In genomic region chr1:44019398-44020044, GRCh38 we compare ENCODE assay signal across 20 cellular contexts. TPM values are rescaled to one million over a fixed set of nuclear protein-coding genes. Genes with fewer than 3 reads are reported as not detected.
A peak's percentile ranks its signal among the peaks of the same experiment; 100 is the strongest.
DNase-seq lines count a peak whose midpoint lies in the region; ATAC-seq and TF ChIP-seq lines count a peak whose summit lies in the region.
"Had no signal": no experiment of that assay in that cellular context is flagged by ENCODE, and none has a peak within 500 bp of the region (broad histone marks: within the 10 kb centered on the region; RNA-seq: fewer than 3 reads in every experiment).

No MANE protein-coding gene starts in this region.

- peak overlapping the region; percentile 80 for H3K27ac ChIP-seq in angular gyrus (ENCODE audit: low read depth, low read length)
- H3K27ac ChIP-seq in endodermal cell (ENCODE audit: low read depth, low read length): peak overlapping the region; percentile 47
- H3K27ac ChIP-seq in naive thymus-derived CD4-positive, alpha-beta T cell (ENCODE audit: low read depth, low read length): no peak overlapping the region
- H3K27ac ChIP-seq: adrenal gland, hepatocyte, thyroid gland had no signal

- no peak overlapping the region for H3K4me3 ChIP-seq in endodermal cell (ENCODE audit: low read length)
- H3K4me3 ChIP-seq in naive thymus-derived CD4-positive, alpha-beta T cell (ENCODE audit: low read length): no peak overlapping the region
- H3K4me3 ChIP-seq: adrenal gland, hepatocyte, thyroid gland had no signal

- no peaks in the 10 kb centered on the region for H3K4me1 Mint-ChIP-seq in endodermal cell
- peaks cover 2% of the 10 kb centered on the region for H3K4me1 Mint-ChIP-seq in type B pancreatic cell (ENCODE audit: unreplicated experiment)
- no peaks in the 10 kb centered on the region for H3K4me1 Mint-ChIP-seq in naive thymus-derived CD4-positive, alpha-beta T cell

- no peak for ATAC-seq in naive thymus-derived CD4-positive, alpha-beta T cell
- no peak for ATAC-seq in HG03432 (IDR thresholded peaks at IDR 0.05; ENCODE audit: unreplicated experiment)

- H3K36me3 ChIP-seq in endodermal cell (ENCODE audit: control insufficient read depth, insufficient read depth, low read length): no peaks in the 10 kb centered on the region
- H3K36me3 ChIP-seq in naive thymus-derived CD4-positive, alpha-beta T cell (ENCODE audit: control insufficient read depth in 2 of 3, insufficient read depth in 3 of 3, low read length in 3 of 3): no peaks in the 10 kb centered on the region
- H3K36me3 ChIP-seq: adrenal gland, BE2C, thyroid gland had no signal

- POLR2A ChIA-PET in naive thymus-derived CD4-positive, alpha-beta T cell (lab: Charles Lee): no interaction called here

- intact Hi-C loops in naive thymus-derived CD4-positive, alpha-beta T cell (cut with micrococcal nuclease): no loop called here

- H3K27ac Mint-ChIP-seq in endodermal cell (peak overlapping the region; percentile 30), type B pancreatic cell (no peak overlapping the region)
- no peak overlapping the region for H3K27ac Mint-ChIP-seq in naive thymus-derived CD4-positive, alpha-beta T cell
- H3K27ac Mint-ChIP-seq: memory B cell, nephron had no signal

- no peak overlapping the region for H3K9ac ChIP-seq in endodermal cell (ENCODE audit: extremely low read depth, low read length, poor library complexity, severe bottlenecking)

- H3K27me3 Mint-ChIP-seq in endodermal cell (ENCODE audit: insufficient read depth): no peaks in the 10 kb centered on the region
- H3K27me3 Mint-ChIP-seq in type B pancreatic cell: no peaks in the 10 kb centered on the region
- H3K27me3 Mint-ChIP-seq in naive thymus-derived CD4-positive, alpha-beta T cell: no peaks in the 10 kb centered on the region
- H3K27me3 Mint-ChIP-seq: memory B cell had no signal

- H3K27me3 ChIP-seq in endodermal cell (ENCODE audit: control insufficient read depth, insufficient read depth, low read length, poor library complexity, severe bottlenecking): no peaks in the 10 kb centered on the region
- H3K27me3 ChIP-seq in naive thymus-derived CD4-positive, alpha-beta T cell (ENCODE audit: control insufficient read depth in 2 of 2, insufficient read depth in 2 of 2, low read length in 2 of 2): no peaks in the 10 kb centered on the region
- H3K27me3 ChIP-seq: adrenal gland, BE2C, hepatocyte, thyroid gland had no signal

- 84 to 89% methylated on average over 13 to 16 of the region's 16 CpGs for WGBS in endodermal cell (ENCODE audit: insufficient coverage in 1 of 2, insufficient read length in 1 of 2), 2 experiments

- TF ChIP-seq CTCF in endodermal cell (conservative IDR thresholded peaks at IDR 0.05) (no peak), type B pancreatic cell (conservative IDR thresholded peaks at IDR 0.05) (no peak)

- H3K4me3 Mint-ChIP-seq in endodermal cell (no peak overlapping the region), type B pancreatic cell (no peak overlapping the region)
- H3K4me3 Mint-ChIP-seq in naive thymus-derived CD4-positive, alpha-beta T cell: no peak overlapping the region
- H3K4me3 Mint-ChIP-seq: memory B cell, nephron had no signal

- H3K36me3 Mint-ChIP-seq in endodermal cell (ENCODE audit: low read depth): peaks cover 7% of the 10 kb centered on the region
- H3K36me3 Mint-ChIP-seq in type B pancreatic cell: peaks cover 3% of the 10 kb centered on the region
- H3K36me3 Mint-ChIP-seq in naive thymus-derived CD4-positive, alpha-beta T cell: no peaks in the 10 kb centered on the region
- H3K36me3 Mint-ChIP-seq: memory B cell had no signal

- H3K9me3 Mint-ChIP-seq in endodermal cell (no peaks in the 10 kb centered on the region), type B pancreatic cell (no peaks in the 10 kb centered on the region)
- H3K9me3 Mint-ChIP-seq in naive thymus-derived CD4-positive, alpha-beta T cell: no peaks in the 10 kb centered on the region
- H3K9me3 Mint-ChIP-seq: memory B cell, nephron had no signal

- DNase-seq in endodermal cell (no peak), occipital lobe (lab: John Stamatoyannopoulos, UW) (peak; percentile 20), type B pancreatic cell (ENCODE audit: extremely low spot score, unreplicated experiment) (no peak)
- DNase-seq in naive thymus-derived CD4-positive, alpha-beta T cell: no peak
- DNase-seq: activated CD4-positive, alpha-beta T cell treated with anti-CD3 and anti-CD28 coated beads for 4 hours; activated CD8-positive, alpha-beta memory T cell treated with anti-CD3 and anti-CD28 coated beads, Interleukin-2, amount 50 U/mL, for 4 hours; activated effector memory CD4-positive, alpha-beta T cell treated with Interleukin-2 at 50 U/mL for 16 hours; adrenal gland; BE2C; IMR-90; MM.1S; NCI-H187; NCI-H345; RPMI8226; thyroid gland had no signal

- H3K4me1 ChIP-seq in endodermal cell (ENCODE audit: control insufficient read depth, insufficient read depth, low read length): no peaks in the 10 kb centered on the region
- H3K4me1 ChIP-seq in naive thymus-derived CD4-positive, alpha-beta T cell (ENCODE audit: control insufficient read depth in 2 of 2, insufficient read depth in 2 of 2, low read length in 2 of 2): no peaks in the 10 kb centered on the region
- H3K4me1 ChIP-seq: adrenal gland, BE2C, thyroid gland had no signal

- no peaks in the 10 kb centered on the region for H3K9me3 ChIP-seq in endodermal cell (ENCODE audit: control insufficient read depth, low read length)
- no peaks in the 10 kb centered on the region for H3K9me3 ChIP-seq in naive thymus-derived CD4-positive, alpha-beta T cell (ENCODE audit: control insufficient read depth in 2 of 3, low read length in 3 of 3)
- H3K9me3 ChIP-seq: adrenal gland, BE2C, thyroid gland had no signal

- CTCF ChIA-PET in naive thymus-derived CD4-positive, alpha-beta T cell (lab: Charles Lee): interaction anchor here (0.7 kb wide), 1 partner anchor 17 kb away, joined by 3 read pairs; no protein-coding TSS in a partner anchor

RNA-seq across cellular contexts. Expression of gene SLC6A9, which starts 11.7 kb away (rescaled TPM):
- total RNA-seq in endodermal cell (10 to 100 TPM in 1 of 2 donors, 1 to 10 TPM in 1; 5.7 to 11.4 TPM), occipital lobe (3.0 TPM), type B pancreatic cell (ENCODE audit: low replicate concordance) (21.0 and 27.0 TPM in 2 replicates)
- polyA plus RNA-seq in endodermal cell (2013, experiment 1 of 2): 24.7 TPM
- polyA plus RNA-seq in endodermal cell (2013, experiment 2 of 2): 15.9 TPM
- total RNA-seq in naive thymus-derived CD4-positive, alpha-beta T cell: 1 to 10 TPM in 1 of 5 experiments, under 1 TPM in 3, not detected in 1; 0.37 to 5.0 (median 0.53) TPM
- under 1 TPM in 1 of 2 donors, not detected in 1; 0.26 TPM for polyA plus RNA-seq in naive thymus-derived CD4-positive, alpha-beta T cell

RNA-seq across cellular contexts. Expression of gene CCDC24, which starts 28.1 kb away (rescaled TPM):
- 10 to 100 TPM; 26.6 to 31.1 TPM for total RNA-seq in endodermal cell
- 13.3 TPM for polyA plus RNA-seq in endodermal cell (2013, experiment 1 of 2)
- 11.1 TPM for polyA plus RNA-seq in endodermal cell (2013, experiment 2 of 2)
- 7.2 TPM for total RNA-seq in occipital lobe
- total RNA-seq in type B pancreatic cell (ENCODE audit: low replicate concordance): 14.9 and 15.6 TPM in 2 replicates
- 1 to 10 TPM in 4 of 5 experiments, under 1 TPM in 1; 0.40 to 2.9 (median 1.6) TPM for total RNA-seq in naive thymus-derived CD4-positive, alpha-beta T cell
- polyA plus RNA-seq in naive thymus-derived CD4-positive, alpha-beta T cell: under 1 TPM in 1 of 2 donors, not detected in 1; 0.41 TPM

RNA-seq across cellular contexts. Expression of gene B4GALT2, which starts 40.5 kb away (rescaled TPM):
- total RNA-seq in endodermal cell (10 to 100 TPM; 62.7 to 72.7 TPM), occipital lobe (93.9 TPM), type B pancreatic cell (ENCODE audit: low replicate concordance) (44.3 and 54.8 TPM in 2 replicates)
- polyA plus RNA-seq in endodermal cell (2013, experiment 1 of 2): 89.1 TPM
- polyA plus RNA-seq in endodermal cell (2013, experiment 2 of 2): 82.9 TPM
- 10 to 100 TPM in 1 of 5 experiments, 1 to 10 TPM in 2, under 1 TPM in 2; 0.49 to 16.9 (median 1.6) TPM for total RNA-seq in naive thymus-derived CD4-positive, alpha-beta T cell
- polyA plus RNA-seq in naive thymus-derived CD4-positive, alpha-beta T cell: not detected

RNA-seq across cellular contexts. Expression of gene ATP6V0B, which starts 44.8 kb away (rescaled TPM):
- total RNA-seq in endodermal cell (100 to 1,000 TPM; 108 to 116 TPM), occipital lobe (183 TPM), type B pancreatic cell (ENCODE audit: low replicate concordance) (115 and 135 TPM in 2 replicates)
- 120 TPM for polyA plus RNA-seq in endodermal cell (2013, experiment 1 of 2)
- 111 TPM for polyA plus RNA-seq in endodermal cell (2013, experiment 2 of 2)
- 100 to 1,000 TPM in 2 of 5 experiments, 10 to 100 TPM in 3; 47.3 to 152 (median 69.3) TPM for total RNA-seq in naive thymus-derived CD4-positive, alpha-beta T cell
- polyA plus RNA-seq in naive thymus-derived CD4-positive, alpha-beta T cell: 100 to 1,000 TPM; 147 to 166 TPM

RNA-seq across cellular contexts. Expression of gene DPH2, which starts 49.7 kb away (rescaled TPM):
- total RNA-seq in endodermal cell: 10 to 100 TPM; 28.5 to 31.3 TPM
- 26.1 TPM for polyA plus RNA-seq in endodermal cell (2013, experiment 1 of 2)
- polyA plus RNA-seq in endodermal cell (2013, experiment 2 of 2): 19.5 TPM
- total RNA-seq in occipital lobe: 15.9 TPM
- total RNA-seq in type B pancreatic cell (ENCODE audit: low replicate concordance): 25.7 and 30.2 TPM in 2 replicates
- total RNA-seq in naive thymus-derived CD4-positive, alpha-beta T cell: 10 to 100 TPM; 21.3 to 40.1 (median 29.4) TPM
- polyA plus RNA-seq in naive thymus-derived CD4-positive, alpha-beta T cell: 10 to 100 TPM; 29.4 to 40.9 TPM
